Comparison of ENCODE assay signal across 21 cellular contexts in the genomic region with DNA sequence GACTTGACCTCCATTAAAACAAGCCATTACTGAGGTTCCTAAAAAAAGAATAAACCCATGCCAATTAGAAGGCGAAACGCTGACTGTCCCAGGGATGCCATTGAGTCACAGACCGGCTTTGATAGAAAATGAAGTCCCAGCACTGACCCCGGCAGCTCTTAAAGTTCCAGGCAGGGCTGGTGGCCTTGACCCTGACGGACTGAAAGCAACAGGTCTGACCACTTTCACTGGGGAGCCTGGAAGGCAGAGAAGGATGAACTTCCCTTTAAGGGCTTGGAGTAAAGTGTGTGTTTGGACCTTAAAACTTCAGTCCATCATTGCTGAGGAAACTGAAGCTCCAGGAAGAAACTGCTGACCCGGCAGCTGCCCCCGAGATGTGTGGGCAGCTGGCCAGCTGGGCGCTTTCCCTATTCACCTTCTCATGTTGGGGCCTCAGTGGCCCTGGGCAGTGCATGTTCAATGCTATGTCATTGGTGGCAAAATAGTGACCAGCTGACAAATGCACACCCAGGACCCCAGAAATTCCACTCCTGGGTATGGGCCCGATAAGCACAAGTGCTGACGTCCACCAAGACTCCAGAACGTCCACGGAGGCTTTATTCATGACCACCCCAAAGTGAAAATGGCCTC. TPM values are rescaled to one million over a fixed set of nuclear protein-coding genes. Genes with fewer than 3 reads are reported as not detected.
"Had no signal": no experiment of that assay in that cellular context is flagged by ENCODE, and none has a peak within 500 bp of the region (broad histone marks: within the 10 kb centered on the region; RNA-seq: fewer than 3 reads in every experiment).

No MANE protein-coding gene starts in this region.

- H3K4me1 ChIP-seq: parathyroid adenoma had no signal

- H3K4me1 Mint-ChIP-seq: activated naive CD8-positive, alpha-beta T cell treated with anti-CD3 and anti-CD28 coated beads for 36 hours; activated T-helper 17 cell treated with anti-CD3 and anti-CD28 coated beads, Interleukin-2, amount 50 U/mL, for 72 hours; immature natural killer cell had no signal

- H3K9me3 Mint-ChIP-seq: activated naive CD8-positive, alpha-beta T cell treated with anti-CD3 and anti-CD28 coated beads for 36 hours; activated T-cell treated with anti-CD3 and anti-CD28 coated beads, Interleukin-2, amount 50 U/mL, for 24 hours; activated T-helper 17 cell treated with anti-CD3 and anti-CD28 coated beads, Interleukin-2, amount 50 U/mL, for 72 hours; immature natural killer cell; nephron progenitor cell had no signal

- H3K27ac ChIP-seq: epithelial cell of prostate, parathyroid adenoma had no signal

- ATAC-seq: activated T-helper 17 cell treated with anti-CD3 and anti-CD28 coated beads, Interleukin-2, amount 50 U/mL, for 72 hours had no signal

- H3K4me3 ChIP-seq: hepatocyte, upper lobe of left lung had no signal

- H3K79me2 ChIP-seq: hepatocyte, parathyroid adenoma had no signal

- H3K9me3 ChIP-seq: upper lobe of left lung had no signal

- H3K27ac Mint-ChIP-seq: activated naive CD8-positive, alpha-beta T cell treated with anti-CD3 and anti-CD28 coated beads for 36 hours; activated T-cell treated with anti-CD3 and anti-CD28 coated beads, Interleukin-2, amount 50 U/mL, for 24 hours; activated T-helper 17 cell treated with anti-CD3 and anti-CD28 coated beads, Interleukin-2, amount 50 U/mL, for 72 hours; immature natural killer cell; nephron progenitor cell had no signal

- H3K9ac ChIP-seq: parathyroid adenoma had no signal

- DNase-seq: activated CD4-positive, alpha-beta T cell treated with anti-CD3 and anti-CD28 coated beads for 1 hour; activated naive CD4-positive, alpha-beta T cell treated with Interleukin-2 at 50 U/mL for 16 hours; activated naive CD8-positive, alpha-beta T cell treated with anti-CD3 and anti-CD28 coated beads for 36 hours; activated T-cell treated with anti-CD3 and anti-CD28 coated beads, Interleukin-2, amount 50 U/mL, for 24 hours; immature natural killer cell; kidney glomerular epithelial cell; mesenchymal stem cell; nephron progenitor cell; stimulated activated CD4-positive, alpha-beta T cell treated with anti-CD3 and anti-CD28 coated beads, Interleukin-2, amount 100 ng/mL, for 48 hours; stimulated activated CD8-positive, alpha-beta memory T cell treated with anti-CD3 and anti-CD28 coated beads, Interleukin-4, amount 100 ng/mL, for 48 hours; stimulated activated naive CD4-positive, alpha-beta T cell treated with Interleukin-2 at 50 U/mL for 16 hours; T-helper 9 cell had no signal

- H3K4me2 ChIP-seq: hepatocyte had no signal

- H3K4me3 Mint-ChIP-seq: activated naive CD8-positive, alpha-beta T cell treated with anti-CD3 and anti-CD28 coated beads for 36 hours; activated T-cell treated with anti-CD3 and anti-CD28 coated beads, Interleukin-2, amount 50 U/mL, for 24 hours; activated T-helper 17 cell treated with anti-CD3 and anti-CD28 coated beads, Interleukin-2, amount 50 U/mL, for 72 hours; immature natural killer cell; nephron progenitor cell had no signal

- H3K36me3 Mint-ChIP-seq: activated naive CD8-positive, alpha-beta T cell treated with anti-CD3 and anti-CD28 coated beads for 36 hours; immature natural killer cell had no signal

- H2AFZ ChIP-seq: hepatocyte, parathyroid adenoma had no signal

- H3K27me3 ChIP-seq: hepatocyte, upper lobe of left lung had no signal

- H3K36me3 ChIP-seq: upper lobe of left lung had no signal

RNA-seq across cellular contexts. Expression of a gene that starts 18.9 kb away (rescaled TPM):
- total RNA-seq: T-helper 1 cell treated with Interleukin-12 subunit alpha and Interleukin-12 subunit beta and Interleukin-4 antibody, amounts not matched to agents 30 ng/mL and 1 ng/mL, for 36 hours had no signal

RNA-seq across cellular contexts. Expression of a gene that starts 31.3 kb away (rescaled TPM):
- total RNA-seq: fibroblast of villous mesenchyme; mononuclear cell; myocyte; T-helper 1 cell treated with Interleukin-12 subunit alpha and Interleukin-12 subunit beta and Interleukin-4 antibody, amounts not matched to agents 30 ng/mL and 1 ng/mL, for 36 hours; upper lobe of left lung had no signal
